In the genomic region with DNA sequence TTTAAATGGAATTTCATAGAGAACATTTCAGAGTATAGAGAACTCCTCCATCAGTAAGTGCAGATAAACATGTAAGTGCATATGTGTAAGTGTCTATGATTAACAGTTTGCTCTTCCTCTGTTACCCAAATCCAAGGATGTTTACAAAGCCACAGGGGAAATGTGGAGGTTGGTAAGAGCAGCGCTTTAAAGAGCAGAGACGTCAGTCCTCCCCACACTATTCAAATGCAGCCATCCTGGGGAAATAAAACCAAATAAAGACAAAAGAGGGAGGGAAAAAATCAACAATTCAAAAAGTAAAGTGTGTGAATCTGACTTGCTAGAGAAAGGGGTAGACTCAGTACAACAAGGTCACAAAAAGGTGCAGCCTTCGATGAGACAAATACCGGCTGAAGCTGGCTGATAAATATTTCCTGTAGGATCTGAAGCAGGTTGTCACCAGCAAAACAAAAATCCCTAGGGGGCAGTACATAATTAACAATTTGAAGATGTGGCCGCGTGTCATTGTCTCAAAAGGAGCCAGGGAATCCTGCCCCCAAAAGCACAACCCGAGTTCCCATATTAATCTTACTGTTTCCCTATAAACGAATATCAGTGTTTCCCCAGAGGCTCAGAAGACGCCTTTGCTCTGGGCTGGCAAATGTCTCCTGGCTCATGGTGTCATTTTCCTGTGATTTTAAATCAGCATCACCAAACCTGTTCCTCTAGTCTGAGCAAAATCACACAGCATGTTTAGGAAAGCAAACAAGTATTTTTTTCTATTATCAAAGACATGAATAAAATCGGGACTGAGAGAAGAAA, we compare ENCODE assay signal across 8 cellular contexts.
DNase-seq lines count a peak whose midpoint lies in the region; FAIRE-seq and TF ChIP-seq lines count a peak whose summit lies in the region.

No MANE protein-coding gene starts in this region.

- no peak for TF ChIP-seq EP300 in ovary (IDR thresholded peaks at IDR 0.05)

- intact Hi-C loops in ovary (cut with DNase I), result no loop called here

- in situ Hi-C loops in SK-MEL-5 (cut with HindIII; ENCODE audit: low pct_unique_long_range_greater_than_20kb, low sequenced_read_pairs), result no loop called here

- H3K4me1 ChIP-seq in iPS-15b (ENCODE audit: control insufficient read depth, insufficient read depth, low read length) (peaks cover 20% of the 10 kb centered on the region), ovary (ENCODE audit: insufficient read depth) (peaks cover 1% of the 10 kb centered on the region)

- no peak for FAIRE-seq in urothelium cell line (lab: Jason Lieb, UNC)

- H3K9me3 ChIP-seq in iPS-15b (ENCODE audit: control insufficient read depth, insufficient read depth, low read length) (no peaks in the 10 kb centered on the region), ovary (no peaks in the 10 kb centered on the region)

- H3K27me3 ChIP-seq in iPS-15b (ENCODE audit: control insufficient read depth, insufficient read depth, low read length) (no peaks in the 10 kb centered on the region), ovary (no peaks in the 10 kb centered on the region)

- H3K4me3 ChIP-seq in LNCaP clone FGC (ENCODE audit: low read depth, low read length), result peak overlapping the region; percentile 24
- H3K4me3 ChIP-seq in iPS-15b (ENCODE audit: low read depth, low read length), result no peak overlapping the region
- H3K4me3 ChIP-seq in ovary, result no peak overlapping the region

- TF ChIP-seq POLR2A in ovary (IDR thresholded peaks at IDR 0.05), result no peak

- no peak overlapping the region for H3K27ac ChIP-seq in ovary

- peak; percentile 29 for DNase-seq in DMS 273 treated with DMSO at 0.1 percent for 48 hours (lab: John Stamatoyannopoulos, UW)
- DNase-seq in LNCaP clone FGC (ENCODE audit: low read depth), result peak; percentile 87
- peak; percentile 37 for DNase-seq in SK-MEL-5 (ENCODE audit: low read depth, low spot score)
- peak; percentile 60 for DNase-seq in urothelium cell line (ENCODE audit: low spot score)
- no peak for DNase-seq in ovary
- no peak for DNase-seq in stimulated activated naive CD4-positive, alpha-beta T cell treated with Interleukin-2 at 50 U/mL for 16 hours (lab: John Stamatoyannopoulos, UW)
- no peak for DNase-seq in foreskin melanocyte

- H3K9ac ChIP-seq in iPS-15b (ENCODE audit: low read depth, low read length), result peak overlapping the region; percentile 49

- 5 to 12% (median 9%) methylated on average over 10 of the region's 10 CpGs for WGBS in ovary, 3 donors

- TF ChIP-seq CTCF in LNCaP clone FGC (IDR thresholded peaks at IDR 0.05; ENCODE audit: control insufficient read depth, extremely low read depth, insufficient read depth) (peak; percentile 41), ovary (IDR thresholded peaks at IDR 0.05) (no peak)

- no peaks in the 10 kb centered on the region for H3K36me3 ChIP-seq in iPS-15b (ENCODE audit: control insufficient read depth, insufficient read depth, low read length)
- H3K36me3 ChIP-seq in ovary, result no peaks in the 10 kb centered on the region

Comparison
In these comparisons a context has a peak if more than half of its experiments do, and no peak if none do; other contexts are left out.
1. DNase-seq: peak in DMS 273 treated with DMSO at 0.1 percent for 48 hours (single experiment), LNCaP clone FGC (single experiment), SK-MEL-5 (single experiment) and urothelium cell line (single experiment); none in ovary (0 of 5), stimulated activated naive CD4-positive, alpha-beta T cell treated with Interleukin-2 at 50 U/mL for 16 hours (single experiment) and foreskin melanocyte (single experiment).